Comparison of ENCODE assay signal across 11 cellular contexts in the genomic region with DNA sequence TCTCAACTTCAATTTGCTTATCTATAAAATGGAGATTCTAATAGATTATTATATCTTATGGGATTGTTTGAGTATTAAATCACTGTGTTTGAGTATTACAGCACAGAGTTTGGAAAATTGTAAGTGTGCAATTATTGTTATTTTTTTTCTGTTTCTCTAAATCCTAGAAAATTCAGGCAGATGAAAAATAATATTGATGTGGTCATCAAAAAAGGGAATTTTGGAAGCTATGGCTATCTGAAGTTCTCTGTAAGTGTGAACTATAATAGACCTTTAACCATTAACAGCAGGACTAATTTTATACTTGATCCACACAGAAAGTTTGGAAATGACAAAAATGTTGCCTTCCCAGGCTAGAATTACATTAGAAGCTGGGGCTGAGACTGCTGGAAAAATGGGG.
"Had no signal": no experiment of that assay in that cellular context is flagged by ENCODE, and none has a peak within 500 bp of the region (broad histone marks: within the 10 kb centered on the region; RNA-seq: fewer than 3 reads in every experiment).

No MANE protein-coding gene starts in this region.

- ATAC-seq: GM23338, HCT116 had no signal

- H3K36me3 ChIP-seq: HAP-1 had no signal

- H3K4me2 ChIP-seq: GM23338 had no signal

- H3K9ac ChIP-seq: GM23248 had no signal

- H3K4me3 ChIP-seq: GM23248, GM23338, HAP-1 had no signal

- FAIRE-seq: H1, H54 had no signal

- H3K27ac ChIP-seq: GM23248 had no signal

- H3K9me3 ChIP-seq: HAP-1 had no signal

- H3K4me1 ChIP-seq: HAP-1 had no signal

- DNase-seq: GM23248, GOT3, H7, H9, HCEC 1CT, HFFc6 had no signal

- H2AFZ ChIP-seq: GM23248, GM23338 had no signal
